In genomic region chr10:68876246-68876918, GRCh38 we compare ENCODE assay signal across 2 cellular contexts.
TF ChIP-seq lines count a peak whose summit lies in the region.

No MANE protein-coding gene starts in this region.

TF ChIP-seq in K562, 482 proteins besides CTCF, POLR2A, EP300 and RAD21:
- TF ChIP-seq BRD9 (IDR thresholded peaks at IDR 0.05; ENCODE audit: low read depth, partially characterized antibody) (no peak), HMG20A (CRISPR knock-in tag; conservative IDR thresholded peaks at IDR 0.05) (no peak), SMARCA5 (IDR thresholded peaks at IDR 0.05) (no peak), ZNF512 (tag; IDR thresholded peaks at IDR 0.05) (no peak), CBFA2T2 (conservative IDR thresholded peaks at IDR 0.05) (no peak), FOXA1 (IDR thresholded peaks at IDR 0.05; ENCODE audit: borderline replicate concordance) (no peak)
TF ChIP-seq in K562: peak in this region for 0.

TF ChIP-seq in HepG2, 621 proteins besides CTCF, POLR2A, EP300 and RAD21 (continues in another document):
- no peak for TF ChIP-seq PRDM4 (CRISPR knock-in tag; IDR thresholded peaks at IDR 0.05; ENCODE audit: borderline replicate concordance)
- TF ChIP-seq ZNF570 (CRISPR knock-in tag; IDR thresholded peaks at IDR 0.05; ENCODE audit: borderline replicate concordance) = no peak
- TF ChIP-seq ZNF772 (CRISPR knock-in tag; IDR thresholded peaks at IDR 0.05) = peak; percentile 89; the same call in 1 of the 2 replicates
- TF ChIP-seq ZNF317 (CRISPR knock-in tag; IDR thresholded peaks at IDR 0.05) = no peak
- TF ChIP-seq ZNF839 (CRISPR knock-in tag; IDR thresholded peaks at IDR 0.05; ENCODE audit: borderline replicate concordance) = no peak
- no peak for TF ChIP-seq HOXA9 (CRISPR knock-in tag; IDR thresholded peaks at IDR 0.05; ENCODE audit: borderline replicate concordance)
- no peak for TF ChIP-seq IRX3 (CRISPR knock-in tag; IDR thresholded peaks at IDR 0.05; ENCODE audit: borderline replicate concordance, low read depth)
- TF ChIP-seq ZNF607 (CRISPR knock-in tag; IDR thresholded peaks at IDR 0.05; ENCODE audit: borderline replicate concordance) = no peak
- 0 out of 2 replicates have a peak, but pooled peaks have one; percentile 66 for TF ChIP-seq ZBTB10 (CRISPR knock-in tag; IDR thresholded peaks at IDR 0.05; ENCODE audit: borderline replicate concordance)
- TF ChIP-seq, protein P1, sequence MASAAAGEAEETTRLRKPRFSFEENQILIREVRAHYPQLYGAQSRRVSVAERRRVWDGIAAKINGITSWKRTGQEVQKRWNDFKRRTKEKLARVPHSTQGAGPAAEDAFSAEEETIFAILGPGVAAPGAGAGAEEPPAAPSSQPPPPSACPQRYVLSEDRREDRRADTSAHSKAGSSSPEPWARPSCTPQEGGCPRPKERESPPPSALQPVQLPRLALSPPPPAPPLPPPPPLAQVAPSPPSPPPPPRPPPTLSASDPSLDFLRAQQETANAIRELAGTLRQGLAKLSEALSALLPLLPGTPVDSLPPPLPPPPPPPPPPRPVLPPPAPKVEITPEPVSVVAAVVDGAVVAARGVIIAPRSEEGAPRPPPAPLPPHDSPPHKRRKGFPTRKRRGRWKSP (CRISPR knock-in tag; IDR thresholded peaks at IDR 0.05) = no peak
- TF ChIP-seq TOE1 (CRISPR knock-in tag; IDR thresholded peaks at IDR 0.05) = peak; percentile 74; the same call in 1 of the 2 replicates
- TF ChIP-seq KDM5A (IDR thresholded peaks at IDR 0.05; ENCODE audit: borderline replicate concordance, low read length) = peak; percentile 39; the same call in 1 of the 2 replicates
- TF ChIP-seq SRSF1 (optimal IDR thresholded peaks at IDR 0.05; ENCODE audit: low read depth, low read length) = no peak
- TF ChIP-seq ZNF232 (CRISPR knock-in tag; IDR thresholded peaks at IDR 0.05; ENCODE audit: borderline replicate concordance) = no peak
- TF ChIP-seq, protein P2, sequence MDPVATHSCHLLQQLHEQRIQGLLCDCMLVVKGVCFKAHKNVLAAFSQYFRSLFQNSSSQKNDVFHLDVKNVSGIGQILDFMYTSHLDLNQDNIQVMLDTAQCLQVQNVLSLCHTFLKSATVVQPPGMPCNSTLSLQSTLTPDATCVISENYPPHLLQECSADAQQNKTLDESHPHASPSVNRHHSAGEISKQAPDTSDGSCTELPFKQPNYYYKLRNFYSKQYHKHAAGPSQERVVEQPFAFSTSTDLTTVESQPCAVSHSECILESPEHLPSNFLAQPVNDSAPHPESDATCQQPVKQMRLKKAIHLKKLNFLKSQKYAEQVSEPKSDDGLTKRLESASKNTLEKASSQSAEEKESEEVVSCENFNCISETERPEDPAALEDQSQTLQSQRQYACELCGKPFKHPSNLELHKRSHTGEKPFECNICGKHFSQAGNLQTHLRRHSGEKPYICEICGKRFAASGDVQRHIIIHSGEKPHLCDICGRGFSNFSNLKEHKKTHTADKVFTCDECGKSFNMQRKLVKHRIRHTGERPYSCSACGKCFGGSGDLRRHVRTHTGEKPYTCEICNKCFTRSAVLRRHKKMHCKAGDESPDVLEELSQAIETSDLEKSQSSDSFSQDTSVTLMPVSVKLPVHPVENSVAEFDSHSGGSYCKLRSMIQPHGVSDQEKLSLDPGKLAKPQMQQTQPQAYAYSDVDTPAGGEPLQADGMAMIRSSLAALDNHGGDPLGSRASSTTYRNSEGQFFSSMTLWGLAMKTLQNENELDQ (CRISPR knock-in tag; IDR thresholded peaks at IDR 0.05; ENCODE audit: borderline replicate concordance) = no peak
- no peak; the same call in 1 of the 2 replicates for TF ChIP-seq ZNF160 (CRISPR knock-in tag; IDR thresholded peaks at IDR 0.05)
- TF ChIP-seq ZBTB38 (CRISPR knock-in tag; IDR thresholded peaks at IDR 0.05) = no peak
- peak; percentile 58; the same call in 1 of the 2 replicates for TF ChIP-seq ZNF503 (CRISPR knock-in tag; IDR thresholded peaks at IDR 0.05)
- TF ChIP-seq, protein P3, sequence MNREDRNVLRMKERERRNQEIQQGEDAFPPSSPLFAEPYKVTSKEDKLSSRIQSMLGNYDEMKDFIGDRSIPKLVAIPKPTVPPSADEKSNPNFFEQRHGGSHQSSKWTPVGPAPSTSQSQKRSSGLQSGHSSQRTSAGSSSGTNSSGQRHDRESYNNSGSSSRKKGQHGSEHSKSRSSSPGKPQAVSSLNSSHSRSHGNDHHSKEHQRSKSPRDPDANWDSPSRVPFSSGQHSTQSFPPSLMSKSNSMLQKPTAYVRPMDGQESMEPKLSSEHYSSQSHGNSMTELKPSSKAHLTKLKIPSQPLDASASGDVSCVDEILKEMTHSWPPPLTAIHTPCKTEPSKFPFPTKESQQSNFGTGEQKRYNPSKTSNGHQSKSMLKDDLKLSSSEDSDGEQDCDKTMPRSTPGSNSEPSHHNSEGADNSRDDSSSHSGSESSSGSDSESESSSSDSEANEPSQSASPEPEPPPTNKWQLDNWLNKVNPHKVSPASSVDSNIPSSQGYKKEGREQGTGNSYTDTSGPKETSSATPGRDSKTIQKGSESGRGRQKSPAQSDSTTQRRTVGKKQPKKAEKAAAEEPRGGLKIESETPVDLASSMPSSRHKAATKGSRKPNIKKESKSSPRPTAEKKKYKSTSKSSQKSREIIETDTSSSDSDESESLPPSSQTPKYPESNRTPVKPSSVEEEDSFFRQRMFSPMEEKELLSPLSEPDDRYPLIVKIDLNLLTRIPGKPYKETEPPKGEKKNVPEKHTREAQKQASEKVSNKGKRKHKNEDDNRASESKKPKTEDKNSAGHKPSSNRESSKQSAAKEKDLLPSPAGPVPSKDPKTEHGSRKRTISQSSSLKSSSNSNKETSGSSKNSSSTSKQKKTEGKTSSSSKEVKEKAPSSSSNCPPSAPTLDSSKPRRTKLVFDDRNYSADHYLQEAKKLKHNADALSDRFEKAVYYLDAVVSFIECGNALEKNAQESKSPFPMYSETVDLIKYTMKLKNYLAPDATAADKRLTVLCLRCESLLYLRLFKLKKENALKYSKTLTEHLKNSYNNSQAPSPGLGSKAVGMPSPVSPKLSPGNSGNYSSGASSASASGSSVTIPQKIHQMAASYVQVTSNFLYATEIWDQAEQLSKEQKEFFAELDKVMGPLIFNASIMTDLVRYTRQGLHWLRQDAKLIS (CRISPR knock-in tag; IDR thresholded peaks at IDR 0.05) = no peak
- 0 out of 2 replicates have a peak, but pooled peaks have one; percentile 32 for TF ChIP-seq ZNF564 (CRISPR knock-in tag; IDR thresholded peaks at IDR 0.05)
- no peak for TF ChIP-seq ZNF713 (CRISPR knock-in tag; IDR thresholded peaks at IDR 0.05)
- TF ChIP-seq ZFP1 (CRISPR knock-in tag; IDR thresholded peaks at IDR 0.05) = peak; percentile 68; the same call in 1 of the 2 replicates
- TF ChIP-seq TBL1XR1 (IDR thresholded peaks at IDR 0.05; ENCODE audit: borderline replicate concordance, low read length, partially characterized antibody) = no peak
- TF ChIP-seq, protein P4, sequence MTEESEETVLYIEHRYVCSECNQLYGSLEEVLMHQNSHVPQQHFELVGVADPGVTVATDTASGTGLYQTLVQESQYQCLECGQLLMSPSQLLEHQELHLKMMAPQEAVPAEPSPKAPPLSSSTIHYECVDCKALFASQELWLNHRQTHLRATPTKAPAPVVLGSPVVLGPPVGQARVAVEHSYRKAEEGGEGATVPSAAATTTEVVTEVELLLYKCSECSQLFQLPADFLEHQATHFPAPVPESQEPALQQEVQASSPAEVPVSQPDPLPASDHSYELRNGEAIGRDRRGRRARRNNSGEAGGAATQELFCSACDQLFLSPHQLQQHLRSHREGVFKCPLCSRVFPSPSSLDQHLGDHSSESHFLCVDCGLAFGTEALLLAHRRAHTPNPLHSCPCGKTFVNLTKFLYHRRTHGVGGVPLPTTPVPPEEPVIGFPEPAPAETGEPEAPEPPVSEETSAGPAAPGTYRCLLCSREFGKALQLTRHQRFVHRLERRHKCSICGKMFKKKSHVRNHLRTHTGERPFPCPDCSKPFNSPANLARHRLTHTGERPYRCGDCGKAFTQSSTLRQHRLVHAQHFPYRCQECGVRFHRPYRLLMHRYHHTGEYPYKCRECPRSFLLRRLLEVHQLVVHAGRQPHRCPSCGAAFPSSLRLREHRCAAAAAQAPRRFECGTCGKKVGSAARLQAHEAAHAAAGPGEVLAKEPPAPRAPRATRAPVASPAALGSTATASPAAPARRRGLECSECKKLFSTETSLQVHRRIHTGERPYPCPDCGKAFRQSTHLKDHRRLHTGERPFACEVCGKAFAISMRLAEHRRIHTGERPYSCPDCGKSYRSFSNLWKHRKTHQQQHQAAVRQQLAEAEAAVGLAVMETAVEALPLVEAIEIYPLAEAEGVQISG (CRISPR knock-in tag; IDR thresholded peaks at IDR 0.05) = peak; percentile 78
- TF ChIP-seq ZNF383 (CRISPR knock-in tag; IDR thresholded peaks at IDR 0.05; ENCODE audit: borderline replicate concordance) = no peak
- TF ChIP-seq ZNF33B (CRISPR knock-in tag; IDR thresholded peaks at IDR 0.05) = no peak
- TF ChIP-seq ZNF281 (CRISPR knock-in tag; IDR thresholded peaks at IDR 0.05; ENCODE audit: borderline replicate concordance) = no peak
- no peak for TF ChIP-seq ZNF354B (CRISPR knock-in tag; IDR thresholded peaks at IDR 0.05)
- TF ChIP-seq ZKSCAN8 (CRISPR knock-in tag; IDR thresholded peaks at IDR 0.05; ENCODE audit: borderline replicate concordance) = peak; percentile 90; the same call in 1 of the 2 replicates
- no peak for TF ChIP-seq RFX5 (IDR thresholded peaks at IDR 0.05; ENCODE audit: low read depth, low read length)
- peak; percentile 59 for TF ChIP-seq SKI (IDR thresholded peaks at IDR 0.05; ENCODE audit: partially characterized antibody)
- TF ChIP-seq ZNF782 (CRISPR knock-in tag; IDR thresholded peaks at IDR 0.05; ENCODE audit: borderline replicate concordance) = no peak
- no peak for TF ChIP-seq ZNF468 (CRISPR knock-in tag; IDR thresholded peaks at IDR 0.05)
- no peak for TF ChIP-seq ZNF282 (IDR thresholded peaks at IDR 0.05; ENCODE audit: partially characterized antibody)
- no peak for TF ChIP-seq MZF1 (CRISPR knock-in tag; IDR thresholded peaks at IDR 0.05; ENCODE audit: borderline replicate concordance)
- TF ChIP-seq ZNF780A (CRISPR knock-in tag; IDR thresholded peaks at IDR 0.05) = no peak
- TF ChIP-seq HES4 (CRISPR knock-in tag; IDR thresholded peaks at IDR 0.05; ENCODE audit: borderline replicate concordance) = no peak
